In the genomic region with DNA sequence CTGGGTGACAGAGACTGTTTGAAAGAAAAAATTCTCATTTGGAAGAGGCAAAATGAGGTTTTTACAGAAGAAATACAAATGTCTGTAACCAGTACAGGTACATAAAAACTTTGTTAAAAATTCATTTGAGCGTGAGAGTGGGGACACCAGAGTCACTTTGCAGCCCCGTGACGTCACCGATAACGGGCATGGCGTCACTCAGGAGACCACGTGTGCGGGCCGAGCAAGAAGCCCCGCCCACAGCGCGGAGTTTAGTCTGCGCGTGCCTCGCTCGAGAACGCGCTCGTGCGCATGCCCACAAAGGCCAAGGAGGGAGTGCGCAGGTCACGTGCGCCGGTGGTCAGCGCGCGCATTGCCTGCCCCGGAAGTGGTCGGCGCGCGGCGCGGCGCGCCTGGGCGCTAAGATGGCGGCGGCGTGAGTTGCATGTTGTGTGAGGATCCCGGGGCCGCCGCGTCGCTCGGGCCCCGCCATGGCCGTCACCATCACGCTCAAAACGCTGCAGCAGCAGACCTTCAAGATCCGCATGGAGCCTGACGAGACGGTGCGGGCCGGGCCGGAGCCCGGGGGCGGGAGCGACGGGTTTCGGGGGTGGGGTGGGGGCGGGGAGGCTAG, we compare ENCODE assay signal across 1 cellular context.
TF ChIP-seq lines count a peak whose summit lies in the region.

A gene (plus strand): TSS at position 384 of the 613 bp plus-strand sequence. CDS start 87 bp downstream, at position 471.

TF ChIP-seq in HepG2, 621 proteins besides CTCF, POLR2A, EP300 and RAD21 (continued from another document and continues in another):
- TF ChIP-seq, protein P1, sequence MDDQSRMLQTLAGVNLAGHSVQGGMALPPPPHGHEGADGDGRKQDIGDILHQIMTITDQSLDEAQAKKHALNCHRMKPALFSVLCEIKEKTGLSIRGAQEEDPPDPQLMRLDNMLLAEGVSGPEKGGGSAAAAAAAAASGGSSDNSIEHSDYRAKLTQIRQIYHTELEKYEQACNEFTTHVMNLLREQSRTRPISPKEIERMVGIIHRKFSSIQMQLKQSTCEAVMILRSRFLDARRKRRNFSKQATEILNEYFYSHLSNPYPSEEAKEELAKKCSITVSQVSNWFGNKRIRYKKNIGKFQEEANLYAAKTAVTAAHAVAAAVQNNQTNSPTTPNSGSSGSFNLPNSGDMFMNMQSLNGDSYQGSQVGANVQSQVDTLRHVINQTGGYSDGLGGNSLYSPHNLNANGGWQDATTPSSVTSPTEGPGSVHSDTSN (CRISPR knock-in tag; IDR thresholded peaks at IDR 0.05; ENCODE audit: borderline replicate concordance) = peak; percentile 69; the same call in 1 of the 2 replicates
- TF ChIP-seq, protein P2, sequence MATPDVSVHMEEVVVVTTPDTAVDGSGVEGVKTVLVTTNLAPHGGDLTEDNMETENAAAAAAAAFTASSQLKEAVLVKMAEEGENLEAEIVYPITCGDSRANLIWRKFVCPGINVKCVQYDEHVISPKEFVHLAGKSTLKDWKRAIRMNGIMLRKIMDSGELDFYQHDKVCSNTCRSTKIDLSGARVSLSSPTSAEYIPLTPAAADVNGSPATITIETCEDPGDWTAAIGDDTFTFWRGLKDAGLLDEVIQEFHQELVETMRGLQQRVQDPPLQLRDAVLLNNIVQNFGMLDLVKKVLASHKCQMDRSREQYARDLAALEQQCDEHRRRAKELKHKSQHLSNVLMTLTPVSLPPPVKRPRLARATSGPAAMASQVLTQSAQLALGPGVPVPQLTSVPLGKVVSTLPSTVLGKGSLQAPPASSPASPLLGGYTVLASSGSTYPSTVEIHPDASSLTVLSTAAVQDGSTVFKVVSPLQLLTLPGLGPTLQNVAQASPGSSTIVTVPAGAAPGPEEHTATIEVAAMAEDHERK (CRISPR knock-in tag; IDR thresholded peaks at IDR 0.05; ENCODE audit: low read depth) = peak; percentile 75; the same call in 1 of the 2 replicates
- TF ChIP-seq HCFC1 (IDR thresholded peaks at IDR 0.05; ENCODE audit: low read depth, low read length) = peak; percentile 68; the same call in 1 of the 2 replicates
- TF ChIP-seq KLF13 (CRISPR knock-in tag; IDR thresholded peaks at IDR 0.05) = no peak
- peak; percentile 86; the same call in 1 of the 3 replicates for TF ChIP-seq MXI1 (IDR thresholded peaks at IDR 0.05; ENCODE audit: borderline replicate concordance, low read depth, low read length)
- TF ChIP-seq RELA (CRISPR knock-in tag; IDR thresholded peaks at IDR 0.05) = no peak
- TF ChIP-seq, protein P3, sequence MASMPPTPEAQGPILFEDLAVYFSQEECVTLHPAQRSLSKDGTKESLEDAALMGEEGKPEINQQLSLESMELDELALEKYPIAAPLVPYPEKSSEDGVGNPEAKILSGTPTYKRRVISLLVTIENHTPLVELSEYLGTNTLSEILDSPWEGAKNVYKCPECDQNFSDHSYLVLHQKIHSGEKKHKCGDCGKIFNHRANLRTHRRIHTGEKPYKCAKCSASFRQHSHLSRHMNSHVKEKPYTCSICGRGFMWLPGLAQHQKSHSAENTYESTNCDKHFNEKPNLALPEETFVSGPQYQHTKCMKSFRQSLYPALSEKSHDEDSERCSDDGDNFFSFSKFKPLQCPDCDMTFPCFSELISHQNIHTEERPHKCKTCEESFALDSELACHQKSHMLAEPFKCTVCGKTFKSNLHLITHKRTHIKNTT (CRISPR knock-in tag; IDR thresholded peaks at IDR 0.05) = no peak
- no peak for TF ChIP-seq ZNF446 (CRISPR knock-in tag; IDR thresholded peaks at IDR 0.05)
- 0 out of 2 replicates have a peak, but pooled peaks have one; percentile 11 for TF ChIP-seq GTF3A (CRISPR knock-in tag; conservative IDR thresholded peaks at IDR 0.05)
- TF ChIP-seq, protein P4, sequence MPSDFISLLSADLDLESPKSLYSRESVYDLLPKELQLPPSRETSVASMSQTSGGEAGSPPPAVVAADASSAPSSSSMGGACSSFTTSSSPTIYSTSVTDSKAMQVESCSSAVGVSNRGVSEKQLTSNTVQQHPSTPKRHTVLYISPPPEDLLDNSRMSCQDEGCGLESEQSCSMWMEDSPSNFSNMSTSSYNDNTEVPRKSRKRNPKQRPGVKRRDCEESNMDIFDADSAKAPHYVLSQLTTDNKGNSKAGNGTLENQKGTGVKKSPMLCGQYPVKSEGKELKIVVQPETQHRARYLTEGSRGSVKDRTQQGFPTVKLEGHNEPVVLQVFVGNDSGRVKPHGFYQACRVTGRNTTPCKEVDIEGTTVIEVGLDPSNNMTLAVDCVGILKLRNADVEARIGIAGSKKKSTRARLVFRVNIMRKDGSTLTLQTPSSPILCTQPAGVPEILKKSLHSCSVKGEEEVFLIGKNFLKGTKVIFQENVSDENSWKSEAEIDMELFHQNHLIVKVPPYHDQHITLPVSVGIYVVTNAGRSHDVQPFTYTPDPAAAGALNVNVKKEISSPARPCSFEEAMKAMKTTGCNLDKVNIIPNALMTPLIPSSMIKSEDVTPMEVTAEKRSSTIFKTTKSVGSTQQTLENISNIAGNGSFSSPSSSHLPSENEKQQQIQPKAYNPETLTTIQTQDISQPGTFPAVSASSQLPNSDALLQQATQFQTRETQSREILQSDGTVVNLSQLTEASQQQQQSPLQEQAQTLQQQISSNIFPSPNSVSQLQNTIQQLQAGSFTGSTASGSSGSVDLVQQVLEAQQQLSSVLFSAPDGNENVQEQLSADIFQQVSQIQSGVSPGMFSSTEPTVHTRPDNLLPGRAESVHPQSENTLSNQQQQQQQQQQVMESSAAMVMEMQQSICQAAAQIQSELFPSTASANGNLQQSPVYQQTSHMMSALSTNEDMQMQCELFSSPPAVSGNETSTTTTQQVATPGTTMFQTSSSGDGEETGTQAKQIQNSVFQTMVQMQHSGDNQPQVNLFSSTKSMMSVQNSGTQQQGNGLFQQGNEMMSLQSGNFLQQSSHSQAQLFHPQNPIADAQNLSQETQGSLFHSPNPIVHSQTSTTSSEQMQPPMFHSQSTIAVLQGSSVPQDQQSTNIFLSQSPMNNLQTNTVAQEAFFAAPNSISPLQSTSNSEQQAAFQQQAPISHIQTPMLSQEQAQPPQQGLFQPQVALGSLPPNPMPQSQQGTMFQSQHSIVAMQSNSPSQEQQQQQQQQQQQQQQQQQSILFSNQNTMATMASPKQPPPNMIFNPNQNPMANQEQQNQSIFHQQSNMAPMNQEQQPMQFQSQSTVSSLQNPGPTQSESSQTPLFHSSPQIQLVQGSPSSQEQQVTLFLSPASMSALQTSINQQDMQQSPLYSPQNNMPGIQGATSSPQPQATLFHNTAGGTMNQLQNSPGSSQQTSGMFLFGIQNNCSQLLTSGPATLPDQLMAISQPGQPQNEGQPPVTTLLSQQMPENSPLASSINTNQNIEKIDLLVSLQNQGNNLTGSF (CRISPR knock-in tag; IDR thresholded peaks at IDR 0.05) = peak; percentile 85; the same call in 1 of the 2 replicates
- TF ChIP-seq, protein P5, sequence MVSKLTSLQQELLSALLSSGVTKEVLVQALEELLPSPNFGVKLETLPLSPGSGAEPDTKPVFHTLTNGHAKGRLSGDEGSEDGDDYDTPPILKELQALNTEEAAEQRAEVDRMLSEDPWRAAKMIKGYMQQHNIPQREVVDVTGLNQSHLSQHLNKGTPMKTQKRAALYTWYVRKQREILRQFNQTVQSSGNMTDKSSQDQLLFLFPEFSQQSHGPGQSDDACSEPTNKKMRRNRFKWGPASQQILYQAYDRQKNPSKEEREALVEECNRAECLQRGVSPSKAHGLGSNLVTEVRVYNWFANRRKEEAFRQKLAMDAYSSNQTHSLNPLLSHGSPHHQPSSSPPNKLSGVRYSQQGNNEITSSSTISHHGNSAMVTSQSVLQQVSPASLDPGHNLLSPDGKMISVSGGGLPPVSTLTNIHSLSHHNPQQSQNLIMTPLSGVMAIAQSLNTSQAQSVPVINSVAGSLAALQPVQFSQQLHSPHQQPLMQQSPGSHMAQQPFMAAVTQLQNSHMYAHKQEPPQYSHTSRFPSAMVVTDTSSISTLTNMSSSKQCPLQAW (CRISPR knock-in tag; IDR thresholded peaks at IDR 0.05) = peak; percentile 55; the same call in 1 of the 2 replicates
- TF ChIP-seq, protein P6, sequence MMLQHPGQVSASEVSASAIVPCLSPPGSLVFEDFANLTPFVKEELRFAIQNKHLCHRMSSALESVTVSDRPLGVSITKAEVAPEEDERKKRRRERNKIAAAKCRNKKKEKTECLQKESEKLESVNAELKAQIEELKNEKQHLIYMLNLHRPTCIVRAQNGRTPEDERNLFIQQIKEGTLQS (CRISPR knock-in tag; IDR thresholded peaks at IDR 0.05) = peak; percentile 40; the same call in 1 of the 2 replicates
- no peak for TF ChIP-seq FLYWCH1 (CRISPR knock-in tag; IDR thresholded peaks at IDR 0.05)
- TF ChIP-seq U2AF2 (IDR thresholded peaks at IDR 0.05; ENCODE audit: low read depth, low read length) = no peak
- peak; percentile 84; the same call in 1 of the 2 replicates for TF ChIP-seq BRCA1 (CRISPR knock-in tag; IDR thresholded peaks at IDR 0.05)
- TF ChIP-seq, protein P7, sequence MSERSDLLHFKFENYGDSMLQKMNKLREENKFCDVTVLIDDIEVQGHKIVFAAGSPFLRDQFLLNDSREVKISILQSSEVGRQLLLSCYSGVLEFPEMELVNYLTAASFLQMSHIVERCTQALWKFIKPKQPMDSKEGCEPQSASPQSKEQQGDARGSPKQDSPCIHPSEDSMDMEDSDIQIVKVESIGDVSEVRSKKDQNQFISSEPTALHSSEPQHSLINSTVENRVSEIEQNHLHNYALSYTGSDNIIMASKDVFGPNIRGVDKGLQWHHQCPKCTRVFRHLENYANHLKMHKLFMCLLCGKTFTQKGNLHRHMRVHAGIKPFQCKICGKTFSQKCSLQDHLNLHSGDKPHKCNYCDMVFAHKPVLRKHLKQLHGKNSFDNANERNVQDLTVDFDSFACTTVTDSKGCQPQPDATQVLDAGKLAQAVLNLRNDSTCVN (CRISPR knock-in tag; IDR thresholded peaks at IDR 0.05; ENCODE audit: borderline replicate concordance) = no peak
- peak; percentile 34; the same call in 1 of the 2 replicates for TF ChIP-seq PPARG (CRISPR knock-in tag; conservative IDR thresholded peaks at IDR 0.05)
- TF ChIP-seq HDAC6 (IDR thresholded peaks at IDR 0.05; ENCODE audit: low read depth, low read length) = no peak
- peak; percentile 33; the same call in 1 of the 2 replicates for TF ChIP-seq RARA (CRISPR knock-in tag; IDR thresholded peaks at IDR 0.05)
- no peak for TF ChIP-seq KDM1A (CRISPR knock-in tag; IDR thresholded peaks at IDR 0.05)
- peak; percentile 49; the same call in 1 of the 2 replicates for TF ChIP-seq FOXO1 (CRISPR knock-in tag; IDR thresholded peaks at IDR 0.05)
- peak; percentile 89 for TF ChIP-seq TBX2 (CRISPR knock-in tag; IDR thresholded peaks at IDR 0.05; ENCODE audit: borderline replicate concordance)
- no peak for TF ChIP-seq SMARCE1 (IDR thresholded peaks at IDR 0.05; ENCODE audit: borderline replicate concordance)
- TF ChIP-seq ZFP1 (CRISPR knock-in tag; IDR thresholded peaks at IDR 0.05) = no peak
- TF ChIP-seq TEAD2 (CRISPR knock-in tag; IDR thresholded peaks at IDR 0.05) = no peak
- TF ChIP-seq, protein P8, sequence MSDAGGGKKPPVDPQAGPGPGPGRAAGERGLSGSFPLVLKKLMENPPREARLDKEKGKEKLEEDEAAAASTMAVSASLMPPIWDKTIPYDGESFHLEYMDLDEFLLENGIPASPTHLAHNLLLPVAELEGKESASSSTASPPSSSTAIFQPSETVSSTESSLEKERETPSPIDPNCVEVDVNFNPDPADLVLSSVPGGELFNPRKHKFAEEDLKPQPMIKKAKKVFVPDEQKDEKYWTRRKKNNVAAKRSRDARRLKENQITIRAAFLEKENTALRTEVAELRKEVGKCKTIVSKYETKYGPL (CRISPR knock-in tag; IDR thresholded peaks at IDR 0.05) = peak; percentile 71; the same call in 1 of the 2 replicates
- TF ChIP-seq, protein P9, sequence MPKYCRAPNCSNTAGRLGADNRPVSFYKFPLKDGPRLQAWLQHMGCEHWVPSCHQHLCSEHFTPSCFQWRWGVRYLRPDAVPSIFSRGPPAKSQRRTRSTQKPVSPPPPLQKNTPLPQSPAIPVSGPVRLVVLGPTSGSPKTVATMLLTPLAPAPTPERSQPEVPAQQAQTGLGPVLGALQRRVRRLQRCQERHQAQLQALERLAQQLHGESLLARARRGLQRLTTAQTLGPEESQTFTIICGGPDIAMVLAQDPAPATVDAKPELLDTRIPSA (CRISPR knock-in tag; IDR thresholded peaks at IDR 0.05; ENCODE audit: borderline replicate concordance) = no peak
- TF ChIP-seq, protein P10, sequence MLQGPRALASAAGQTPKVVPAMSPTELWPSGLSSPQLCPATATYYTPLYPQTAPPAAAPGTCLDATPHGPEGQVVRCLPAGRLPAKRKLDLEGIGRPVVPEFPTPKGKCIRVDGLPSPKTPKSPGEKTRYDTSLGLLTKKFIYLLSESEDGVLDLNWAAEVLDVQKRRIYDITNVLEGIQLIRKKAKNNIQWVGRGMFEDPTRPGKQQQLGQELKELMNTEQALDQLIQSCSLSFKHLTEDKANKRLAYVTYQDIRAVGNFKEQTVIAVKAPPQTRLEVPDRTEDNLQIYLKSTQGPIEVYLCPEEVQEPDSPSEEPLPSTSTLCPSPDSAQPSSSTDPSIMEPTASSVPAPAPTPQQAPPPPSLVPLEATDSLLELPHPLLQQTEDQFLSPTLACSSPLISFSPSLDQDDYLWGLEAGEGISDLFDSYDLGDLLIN (CRISPR knock-in tag; IDR thresholded peaks at IDR 0.05; ENCODE audit: borderline replicate concordance) = peak; percentile 92; the same call in 1 of the 2 replicates
- no peak for TF ChIP-seq NONO (IDR thresholded peaks at IDR 0.05)
- TF ChIP-seq NONO (CRISPR knock-in tag; conservative IDR thresholded peaks at IDR 0.05) = peak; percentile 83
- 0 out of 2 replicates have a peak, but pooled peaks have one; percentile 54 for TF ChIP-seq MTF1 (CRISPR knock-in tag; IDR thresholded peaks at IDR 0.05)
- TF ChIP-seq, protein P11, sequence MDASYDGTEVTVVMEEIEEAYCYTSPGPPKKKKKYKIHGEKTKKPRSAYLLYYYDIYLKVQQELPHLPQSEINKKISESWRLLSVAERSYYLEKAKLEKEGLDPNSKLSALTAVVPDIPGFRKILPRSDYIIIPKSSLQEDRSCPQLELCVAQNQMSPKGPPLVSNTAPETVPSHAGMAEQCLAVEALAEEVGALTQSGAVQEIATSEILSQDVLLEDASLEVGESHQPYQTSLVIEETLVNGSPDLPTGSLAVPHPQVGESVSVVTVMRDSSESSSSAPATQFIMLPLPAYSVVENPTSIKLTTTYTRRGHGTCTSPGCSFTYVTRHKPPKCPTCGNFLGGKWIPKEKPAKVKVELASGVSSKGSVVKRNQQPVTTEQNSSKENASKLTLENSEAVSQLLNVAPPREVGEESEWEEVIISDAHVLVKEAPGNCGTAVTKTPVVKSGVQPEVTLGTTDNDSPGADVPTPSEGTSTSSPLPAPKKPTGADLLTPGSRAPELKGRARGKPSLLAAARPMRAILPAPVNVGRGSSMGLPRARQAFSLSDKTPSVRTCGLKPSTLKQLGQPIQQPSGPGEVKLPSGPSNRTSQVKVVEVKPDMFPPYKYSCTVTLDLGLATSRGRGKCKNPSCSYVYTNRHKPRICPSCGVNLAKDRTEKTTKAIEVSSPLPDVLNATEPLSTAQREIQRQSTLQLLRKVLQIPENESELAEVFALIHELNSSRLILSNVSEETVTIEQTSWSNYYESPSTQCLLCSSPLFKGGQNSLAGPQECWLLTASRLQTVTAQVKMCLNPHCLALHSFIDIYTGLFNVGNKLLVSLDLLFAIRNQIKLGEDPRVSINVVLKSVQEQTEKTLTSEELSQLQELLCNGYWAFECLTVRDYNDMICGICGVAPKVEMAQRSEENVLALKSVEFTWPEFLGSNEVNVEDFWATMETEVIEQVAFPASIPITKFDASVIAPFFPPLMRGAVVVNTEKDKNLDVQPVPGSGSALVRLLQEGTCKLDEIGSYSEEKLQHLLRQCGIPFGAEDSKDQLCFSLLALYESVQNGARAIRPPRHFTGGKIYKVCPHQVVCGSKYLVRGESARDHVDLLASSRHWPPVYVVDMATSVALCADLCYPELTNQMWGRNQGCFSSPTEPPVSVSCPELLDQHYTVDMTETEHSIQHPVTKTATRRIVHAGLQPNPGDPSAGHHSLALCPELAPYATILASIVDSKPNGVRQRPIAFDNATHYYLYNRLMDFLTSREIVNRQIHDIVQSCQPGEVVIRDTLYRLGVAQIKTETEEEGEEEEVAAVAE (CRISPR knock-in tag; IDR thresholded peaks at IDR 0.05; ENCODE audit: borderline replicate concordance) = peak; percentile 70; the same call in 1 of the 2 replicates
- 0 out of 2 replicates have a peak, but pooled peaks have one; percentile 79 for TF ChIP-seq ZNF34 (CRISPR knock-in tag; IDR thresholded peaks at IDR 0.05; ENCODE audit: borderline replicate concordance)
- no peak for TF ChIP-seq CHD2 (IDR thresholded peaks at IDR 0.05; ENCODE audit: low read depth, low read length)
- TF ChIP-seq ZNF253 (CRISPR knock-in tag; IDR thresholded peaks at IDR 0.05; ENCODE audit: borderline replicate concordance) = no peak
